8 cellular contexts compared by ENCODE assay signal in genomic region chr6:17987576-17988421, GRCh38. TPM values are rescaled to one million over a fixed set of nuclear protein-coding genes. Genes with fewer than 3 reads are reported as not detected.
DNase-seq lines count a peak whose midpoint lies in the region; ATAC-seq, FAIRE-seq and TF ChIP-seq lines count a peak whose summit lies in the region.

Gene KIF13A (minus strand): TSS chr6:17987635. CDS start chr6:17987463, 172 bp downstream.

- no peak for FAIRE-seq in astrocyte (lab: Jason Lieb, UNC)

- H3K27ac ChIP-seq in astrocyte (ENCODE audit: low read depth, low read length) (peak within 1 kb of the TSS; percentile 83), right atrium auricular region (peak within 1 kb of the TSS; percentile 91 to 95)

- H3K4me1 Mint-ChIP-seq in IgD-negative memory B cell (peaks cover 27 to 38% (median 33%) of the 10 kb centered on the region in 3 donors), astrocyte (ENCODE audit: low read depth, unreplicated experiment) (peaks cover 21% of the 10 kb centered on the region)

- H3K27me3 Mint-ChIP-seq in IgD-negative memory B cell (peaks cover 1% of the 10 kb centered on the region), astrocyte (ENCODE audit: low read depth, unreplicated experiment) (no peaks in the 10 kb centered on the region)

- H3K4me2 ChIP-seq in astrocyte (ENCODE audit: low read length), result peak within 1 kb of the TSS; percentile 92

- peaks cover 27% of the 10 kb centered on the region for H4K20me1 ChIP-seq in astrocyte (ENCODE audit: insufficient read depth, low read length)

- peak; percentile 69 for DNase-seq in RPMI8226
- DNase-seq in astrocyte (ENCODE audit: low read depth), result peak; percentile 59
- peak; percentile 81 for DNase-seq in right atrium auricular region (ENCODE audit: low spot score)
- peak; percentile 84 for DNase-seq in pons (ENCODE audit: low spot score)
- DNase-seq in NCI-H2196 treated with DMSO at 0.1 percent for 48 hours (lab: John Stamatoyannopoulos, UW; ENCODE audit: unreplicated experiment), result no peak

- H2AFZ ChIP-seq in astrocyte (ENCODE audit: low read depth, low read length), result peak within 1 kb of the TSS; percentile 71

- peaks cover 43% of the 10 kb centered on the region for H3K79me2 ChIP-seq in astrocyte (ENCODE audit: insufficient read depth, low read length)

- H3K9ac ChIP-seq in ES-I3 (ENCODE audit: low read depth, low read length) (peak within 1 kb of the TSS; percentile 75), astrocyte (ENCODE audit: low read length) (peak within 1 kb of the TSS; percentile 92)

- H3K4me3 Mint-ChIP-seq in IgD-negative memory B cell (peak within 1 kb of the TSS; percentile 94 to 99 (median 98)), astrocyte (ENCODE audit: unreplicated experiment) (peak within 1 kb of the TSS; percentile 99)

- H3K9me3 ChIP-seq in ES-I3 (ENCODE audit: control insufficient read depth, insufficient read depth, low read length) (no peaks in the 10 kb centered on the region), astrocyte (ENCODE audit: insufficient read depth, low read depth, low read length) (no peaks in the 10 kb centered on the region), right atrium auricular region (no peaks in the 10 kb centered on the region)

- peak; percentile 79 for ATAC-seq in GM21825 (IDR thresholded peaks at IDR 0.05; ENCODE audit: unreplicated experiment)

- peak within 1 kb of the TSS; percentile 60 to 91 (median 87) for H3K27ac Mint-ChIP-seq in IgD-negative memory B cell
- peak within 1 kb of the TSS; percentile 95 for H3K27ac Mint-ChIP-seq in astrocyte (ENCODE audit: unreplicated experiment)

- H3K4me3 ChIP-seq in astrocyte (ENCODE audit: insufficient read depth, low read depth, low read length), result peak within 1 kb of the TSS; percentile 72
- H3K4me3 ChIP-seq in right atrium auricular region, result peak within 1 kb of the TSS; percentile 76 to 78

- H3K4me1 ChIP-seq in ES-I3 (ENCODE audit: insufficient read depth, low read length) (peaks cover 9% of the 10 kb centered on the region), astrocyte (ENCODE audit: insufficient read depth, low read length) (peaks cover 26% of the 10 kb centered on the region), right atrium auricular region (peaks cover 0 to 34% of the 10 kb centered on the region in 2 donors)

- TF ChIP-seq CTCF in astrocyte (IDR thresholded peaks at IDR 0.05; ENCODE audit: insufficient read depth, low read depth, low read length) (no peak), right atrium auricular region (IDR thresholded peaks at IDR 0.05) (peak in 1 of 2 donors; percentile 38)

- no peaks in the 10 kb centered on the region for H3K36me3 Mint-ChIP-seq in IgD-negative memory B cell
- H3K36me3 Mint-ChIP-seq in astrocyte (ENCODE audit: low read depth, unreplicated experiment), result no peaks in the 10 kb centered on the region

- H3K36me3 ChIP-seq in ES-I3 (ENCODE audit: insufficient read depth, low read length), result no peaks in the 10 kb centered on the region
- H3K36me3 ChIP-seq in astrocyte (ENCODE audit: insufficient read depth, low read length), result no peaks in the 10 kb centered on the region
- H3K36me3 ChIP-seq in right atrium auricular region, result no peaks in the 10 kb centered on the region

- H3K27me3 ChIP-seq in astrocyte (ENCODE audit: insufficient read depth, low read length), result no peaks in the 10 kb centered on the region
- no peaks in the 10 kb centered on the region for H3K27me3 ChIP-seq in right atrium auricular region

- H3K9me3 Mint-ChIP-seq in IgD-negative memory B cell (peaks cover 0 to 2% (median 0%) of the 10 kb centered on the region in 3 donors), astrocyte (ENCODE audit: unreplicated experiment) (no peaks in the 10 kb centered on the region)

RNA-seq across cellular contexts. Expression of gene KIF13A, which starts in this region (rescaled TPM):
- polyA plus RNA-seq in IgD-negative memory B cell, result 1.4 TPM
- total RNA-seq in astrocyte (38.1 and 38.4 TPM in 2 replicates), right atrium auricular region (10 to 100 TPM; 56.6 to 68.3 TPM)
